In genomic region chr2:71463342-71463654, GRCh38 we compare ENCODE assay signal across 21 cellular contexts.
"Had no signal": no experiment of that assay in that cellular context is flagged by ENCODE, and none has a peak within 500 bp of the region (broad histone marks: within the 10 kb centered on the region; RNA-seq: fewer than 3 reads in every experiment).

No MANE protein-coding gene starts in this region.

- DNase-seq: effector memory CD8-positive, alpha-beta T cell; glutamatergic neuron; left ventricle myocardium superior; mesenchymal stem cell; midbrain; naive B cell; ovary; right cardiac atrium; stimulated activated CD4-positive, alpha-beta T cell treated with anti-CD3 and anti-CD28 coated beads, Interleukin-2, amount 100 ng/mL, for 48 hours; tibial artery; upper lobe of left lung had no signal

- H3K27me3 ChIP-seq: ovary, tibial artery, upper lobe of left lung had no signal

- H3K9me3 Mint-ChIP-seq: dendritic cell treated with granulocyte-macrophage colony-stimulating factor and Interleukin-4, amounts not matched to agents 40 ng/mL and 50 ng/mL, for 4 days; effector memory CD8-positive, alpha-beta T cell; nephron; stimulated activated effector memory CD8-positive, alpha-beta T cell treated with anti-CD3 and anti-CD28 coated beads, Interleukin-12 subunit alpha, Interleukin-12 subunit beta, amount 100 ng/mL, for 72 hours; stimulated activated naive CD8-positive, alpha-beta T cell treated with anti-CD3 and anti-CD28 coated beads, Interleukin-15, Interleukin-2, amounts not matched to agents 100 ng/mL and 50 ng/mL, for 24 hours had no signal

- H3K4me3 ChIP-seq: esophagus muscularis mucosa, gastroesophageal sphincter, lung, ovary, smooth muscle cell, tibial artery, upper lobe of left lung, vagina had no signal

- H3K27ac ChIP-seq: epithelial cell of prostate, esophagus muscularis mucosa, gastroesophageal sphincter, ovary, tibial artery, upper lobe of left lung, vagina had no signal

- ATAC-seq: effector memory CD8-positive, alpha-beta T cell; gastroesophageal sphincter; left ventricle myocardium superior; right cardiac atrium; stimulated activated effector memory CD8-positive, alpha-beta T cell treated with anti-CD3 and anti-CD28 coated beads, Interleukin-12 subunit alpha, Interleukin-12 subunit beta, amount 100 ng/mL, for 72 hours had no signal

- H3K4me2 ChIP-seq: smooth muscle cell had no signal

- H3K9me3 ChIP-seq: esophagus muscularis mucosa, gastroesophageal sphincter, ovary, tibial artery, upper lobe of left lung, vagina had no signal

- H3K27ac Mint-ChIP-seq: dendritic cell treated with granulocyte-macrophage colony-stimulating factor and Interleukin-4, amounts not matched to agents 40 ng/mL and 50 ng/mL, for 4 days; effector memory CD8-positive, alpha-beta T cell; naive B cell; nephron; stimulated activated effector memory CD8-positive, alpha-beta T cell treated with anti-CD3 and anti-CD28 coated beads, Interleukin-12 subunit alpha, Interleukin-12 subunit beta, amount 100 ng/mL, for 72 hours; stimulated activated naive CD8-positive, alpha-beta T cell treated with anti-CD3 and anti-CD28 coated beads, Interleukin-15, Interleukin-2, amounts not matched to agents 100 ng/mL and 50 ng/mL, for 24 hours had no signal

- H3K36me3 Mint-ChIP-seq: naive B cell; stimulated activated effector memory CD8-positive, alpha-beta T cell treated with anti-CD3 and anti-CD28 coated beads, Interleukin-12 subunit alpha, Interleukin-12 subunit beta, amount 100 ng/mL, for 72 hours had no signal

- H3K4me3 Mint-ChIP-seq: dendritic cell treated with granulocyte-macrophage colony-stimulating factor and Interleukin-4, amounts not matched to agents 40 ng/mL and 50 ng/mL, for 4 days; effector memory CD8-positive, alpha-beta T cell; naive B cell; nephron; stimulated activated effector memory CD8-positive, alpha-beta T cell treated with anti-CD3 and anti-CD28 coated beads, Interleukin-12 subunit alpha, Interleukin-12 subunit beta, amount 100 ng/mL, for 72 hours; stimulated activated naive CD8-positive, alpha-beta T cell treated with anti-CD3 and anti-CD28 coated beads, Interleukin-15, Interleukin-2, amounts not matched to agents 100 ng/mL and 50 ng/mL, for 24 hours had no signal

- H3K36me3 ChIP-seq: esophagus muscularis mucosa, gastroesophageal sphincter, ovary, tibial artery, upper lobe of left lung, vagina had no signal
